ENCODE assay signal across 8 cellular contexts in genomic region chr5:131109540-131110255, GRCh38. TPM values are rescaled to one million over a fixed set of nuclear protein-coding genes. Genes with fewer than 3 reads are reported as not detected.
DNase-seq lines count a peak whose midpoint lies in the region; ATAC-seq and TF ChIP-seq lines count a peak whose summit lies in the region.

No MANE protein-coding gene starts in this region.

- H3K9me3 ChIP-seq in PC-3 (ENCODE audit: low read length) = no peaks in the 10 kb centered on the region
- H3K9me3 ChIP-seq in thyroid gland = no peaks in the 10 kb centered on the region

- no peaks in the 10 kb centered on the region for H3K9me2 ChIP-seq in PC-3 (replicated peaks; ENCODE audit: low read length)

- POLR2A ChIA-PET in PC-3 (lab: Charles Lee; ENCODE audit: unreplicated experiment) = no interaction called here

- H3F3A ChIP-seq in PC-3 (ENCODE audit: low read length, unreplicated experiment) = no peaks in the 10 kb centered on the region

- TF ChIP-seq POLR2A in thyroid gland (IDR thresholded peaks at IDR 0.05) = no peak

- WGBS in thyroid gland, 2 donors = 42 to 48% methylated on average over 2 of the region's 2 CpGs

- no TSS peak for BruUV-seq in PC-3 (replicated peaks; lab: Mats Ljungman, UMichigan)

- H3K27me3 ChIP-seq in PC-3 (ENCODE audit: low read length) = no peaks in the 10 kb centered on the region
- H3K27me3 ChIP-seq in thyroid gland = no peaks in the 10 kb centered on the region

- no peak overlapping the region for H3K4me2 ChIP-seq in PC-3 (ENCODE audit: low read length)

- DNase-seq in SIG-M5 treated with dmso at 0.1 percent for 504 hours (lab: John Stamatoyannopoulos, UW; ENCODE audit: unreplicated experiment) = peak; percentile 71
- DNase-seq in SIG-M5 (lab: John Stamatoyannopoulos, UW) = no peak
- DNase-seq in PC-3 = peak; percentile 64
- peak in 12 of 61 donors; percentile 1 to 60 (median 20) for DNase-seq in caudate nucleus (lab: John Stamatoyannopoulos, UW)
- DNase-seq in left kidney (ENCODE audit: low read depth, low spot score) = peak; percentile 62
- DNase-seq in thyroid gland = peak in 1 of 2 donors; percentile 7

- no peaks in the 10 kb centered on the region for H4K20me1 ChIP-seq in PC-3 (ENCODE audit: low read length)

- TF ChIP-seq CTCF in PC-3 (conservative IDR thresholded peaks at IDR 0.05; ENCODE audit: low read depth, low read length) (peak; percentile 74), thyroid gland (IDR thresholded peaks at IDR 0.05) (peak; percentile 29 to 80 (median 57))

- intact Hi-C loops in PC-3 (cut with micrococcal nuclease) (loop anchor here (1.0 to 10.0 kb wide), 4 partner anchors 1005 to 1338 kb away; no protein-coding TSS in a partner anchor), thyroid gland (cut with DNase I) (no loop called here)

- H3K4me3 ChIP-seq in PC-3 (ENCODE audit: low read length) = no peak overlapping the region
- H3K4me3 ChIP-seq in thyroid gland (replicated peaks in 1 of 3) = no peak overlapping the region

- no peak overlapping the region for H3K9ac ChIP-seq in PC-3 (ENCODE audit: low read length)

- H3K4me1 ChIP-seq in PC-3 (ENCODE audit: insufficient read depth, low read length) (no peaks in the 10 kb centered on the region; the same call in 1 of the 2 replicates), thyroid gland (no peaks in the 10 kb centered on the region)

- H3K36me3 ChIP-seq in PC-3 (ENCODE audit: low read depth, low read length) = no peaks in the 10 kb centered on the region
- no peaks in the 10 kb centered on the region for H3K36me3 ChIP-seq in thyroid gland

- H2AFZ ChIP-seq in PC-3 (ENCODE audit: low read length) = no peak overlapping the region

- ATAC-seq in GM19463 (IDR thresholded peaks at IDR 0.05; ENCODE audit: unreplicated experiment) (peak; percentile 81), HG03439 (IDR thresholded peaks at IDR 0.05; ENCODE audit: unreplicated experiment) (peak; percentile 77), PC-3 (peak; percentile 81)

- CTCF ChIA-PET in PC-3 (lab: Charles Lee) = interaction anchor here (0.6 kb wide), 1 partner anchor 37 kb away, joined by 3 read pairs; no protein-coding TSS in a partner anchor

- no peaks in the 10 kb centered on the region for H3K79me2 ChIP-seq in PC-3 (ENCODE audit: low read length)

- H3K27ac ChIP-seq in PC-3 (ENCODE audit: low read length) = no peak overlapping the region
- H3K27ac ChIP-seq in caudate nucleus (ENCODE audit: low read depth, low read length) = peak overlapping the region; percentile 4
- no peak overlapping the region for H3K27ac ChIP-seq in thyroid gland

RNA-seq across cellular contexts. Expression of gene HINT1, which starts 55.4 kb away (rescaled TPM):
- total RNA-seq in PC-3 (2014; rRNA removed) (214 and 243 TPM in 2 replicates), thyroid gland (100 to 1,000 TPM; 173 to 361 (median 276) TPM)
